ENCODE assay signal across 1 cellular context in the genomic region with DNA sequence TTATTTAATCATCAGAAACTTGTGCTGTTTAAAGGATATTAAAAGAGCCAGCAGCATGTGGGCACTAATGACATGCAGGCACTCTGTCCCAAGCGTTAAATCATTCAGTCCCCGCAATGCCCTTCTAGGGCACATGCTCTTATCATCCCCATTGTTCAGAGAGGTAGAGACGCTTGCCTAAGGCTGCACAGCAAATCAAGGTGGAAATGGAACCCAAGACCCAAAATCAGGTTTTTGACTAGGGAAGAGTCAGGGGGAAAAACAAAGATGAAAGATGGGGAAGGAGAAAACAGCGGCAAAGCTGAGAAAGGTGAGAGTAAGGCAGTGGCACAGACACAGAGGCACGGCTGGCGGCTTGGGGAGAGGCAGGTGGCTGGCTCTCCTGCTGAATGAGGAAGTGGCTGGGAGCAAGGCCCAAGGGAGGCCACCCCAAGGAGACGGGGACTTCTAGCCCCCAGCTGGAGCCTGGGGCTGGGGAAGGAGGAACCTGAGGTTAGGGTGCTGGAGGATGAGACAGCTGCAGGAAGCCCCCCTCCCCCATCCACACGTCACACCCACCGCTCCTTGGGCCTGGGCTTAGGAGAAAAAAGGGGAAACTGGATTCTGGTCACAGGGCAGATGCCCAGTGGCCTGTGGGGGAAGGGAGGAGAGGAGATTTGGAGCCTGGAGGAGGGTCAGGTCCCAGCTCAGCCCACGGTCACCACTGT.
TF ChIP-seq lines count a peak whose summit lies in the region.

No MANE protein-coding gene starts in this region.

TF ChIP-seq in K562, 482 proteins besides CTCF, POLR2A, EP300 and RAD21 (continued from another document and continues in another):
- TF ChIP-seq, protein P1, sequence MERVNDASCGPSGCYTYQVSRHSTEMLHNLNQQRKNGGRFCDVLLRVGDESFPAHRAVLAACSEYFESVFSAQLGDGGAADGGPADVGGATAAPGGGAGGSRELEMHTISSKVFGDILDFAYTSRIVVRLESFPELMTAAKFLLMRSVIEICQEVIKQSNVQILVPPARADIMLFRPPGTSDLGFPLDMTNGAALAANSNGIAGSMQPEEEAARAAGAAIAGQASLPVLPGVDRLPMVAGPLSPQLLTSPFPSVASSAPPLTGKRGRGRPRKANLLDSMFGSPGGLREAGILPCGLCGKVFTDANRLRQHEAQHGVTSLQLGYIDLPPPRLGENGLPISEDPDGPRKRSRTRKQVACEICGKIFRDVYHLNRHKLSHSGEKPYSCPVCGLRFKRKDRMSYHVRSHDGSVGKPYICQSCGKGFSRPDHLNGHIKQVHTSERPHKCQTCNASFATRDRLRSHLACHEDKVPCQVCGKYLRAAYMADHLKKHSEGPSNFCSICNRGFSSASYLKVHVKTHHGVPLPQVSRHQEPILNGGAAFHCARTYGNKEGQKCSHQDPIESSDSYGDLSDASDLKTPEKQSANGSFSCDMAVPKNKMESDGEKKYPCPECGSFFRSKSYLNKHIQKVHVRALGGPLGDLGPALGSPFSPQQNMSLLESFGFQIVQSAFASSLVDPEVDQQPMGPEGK (CRISPR knock-in tag; IDR thresholded peaks at IDR 0.05; ENCODE audit: borderline replicate concordance): no peak
- TF ChIP-seq MAZ (CRISPR knock-in tag; conservative IDR thresholded peaks at IDR 0.05 in 1 of 2, IDR thresholded peaks at IDR 0.05 in 1 of 2): peak in 1 of 2 experiments; percentile 52; a peak in 1 of 4 replicates
- TF ChIP-seq, protein P2, sequence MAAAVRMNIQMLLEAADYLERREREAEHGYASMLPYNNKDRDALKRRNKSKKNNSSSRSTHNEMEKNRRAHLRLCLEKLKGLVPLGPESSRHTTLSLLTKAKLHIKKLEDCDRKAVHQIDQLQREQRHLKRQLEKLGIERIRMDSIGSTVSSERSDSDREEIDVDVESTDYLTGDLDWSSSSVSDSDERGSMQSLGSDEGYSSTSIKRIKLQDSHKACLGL (CRISPR knock-in tag; IDR thresholded peaks at IDR 0.05; ENCODE audit: borderline replicate concordance, poor library complexity, severe bottlenecking): no peak
- TF ChIP-seq KLF16 (IDR thresholded peaks at IDR 0.05): peak; percentile 74; the same call in 1 of the 2 replicates
- TF ChIP-seq, protein P3, sequence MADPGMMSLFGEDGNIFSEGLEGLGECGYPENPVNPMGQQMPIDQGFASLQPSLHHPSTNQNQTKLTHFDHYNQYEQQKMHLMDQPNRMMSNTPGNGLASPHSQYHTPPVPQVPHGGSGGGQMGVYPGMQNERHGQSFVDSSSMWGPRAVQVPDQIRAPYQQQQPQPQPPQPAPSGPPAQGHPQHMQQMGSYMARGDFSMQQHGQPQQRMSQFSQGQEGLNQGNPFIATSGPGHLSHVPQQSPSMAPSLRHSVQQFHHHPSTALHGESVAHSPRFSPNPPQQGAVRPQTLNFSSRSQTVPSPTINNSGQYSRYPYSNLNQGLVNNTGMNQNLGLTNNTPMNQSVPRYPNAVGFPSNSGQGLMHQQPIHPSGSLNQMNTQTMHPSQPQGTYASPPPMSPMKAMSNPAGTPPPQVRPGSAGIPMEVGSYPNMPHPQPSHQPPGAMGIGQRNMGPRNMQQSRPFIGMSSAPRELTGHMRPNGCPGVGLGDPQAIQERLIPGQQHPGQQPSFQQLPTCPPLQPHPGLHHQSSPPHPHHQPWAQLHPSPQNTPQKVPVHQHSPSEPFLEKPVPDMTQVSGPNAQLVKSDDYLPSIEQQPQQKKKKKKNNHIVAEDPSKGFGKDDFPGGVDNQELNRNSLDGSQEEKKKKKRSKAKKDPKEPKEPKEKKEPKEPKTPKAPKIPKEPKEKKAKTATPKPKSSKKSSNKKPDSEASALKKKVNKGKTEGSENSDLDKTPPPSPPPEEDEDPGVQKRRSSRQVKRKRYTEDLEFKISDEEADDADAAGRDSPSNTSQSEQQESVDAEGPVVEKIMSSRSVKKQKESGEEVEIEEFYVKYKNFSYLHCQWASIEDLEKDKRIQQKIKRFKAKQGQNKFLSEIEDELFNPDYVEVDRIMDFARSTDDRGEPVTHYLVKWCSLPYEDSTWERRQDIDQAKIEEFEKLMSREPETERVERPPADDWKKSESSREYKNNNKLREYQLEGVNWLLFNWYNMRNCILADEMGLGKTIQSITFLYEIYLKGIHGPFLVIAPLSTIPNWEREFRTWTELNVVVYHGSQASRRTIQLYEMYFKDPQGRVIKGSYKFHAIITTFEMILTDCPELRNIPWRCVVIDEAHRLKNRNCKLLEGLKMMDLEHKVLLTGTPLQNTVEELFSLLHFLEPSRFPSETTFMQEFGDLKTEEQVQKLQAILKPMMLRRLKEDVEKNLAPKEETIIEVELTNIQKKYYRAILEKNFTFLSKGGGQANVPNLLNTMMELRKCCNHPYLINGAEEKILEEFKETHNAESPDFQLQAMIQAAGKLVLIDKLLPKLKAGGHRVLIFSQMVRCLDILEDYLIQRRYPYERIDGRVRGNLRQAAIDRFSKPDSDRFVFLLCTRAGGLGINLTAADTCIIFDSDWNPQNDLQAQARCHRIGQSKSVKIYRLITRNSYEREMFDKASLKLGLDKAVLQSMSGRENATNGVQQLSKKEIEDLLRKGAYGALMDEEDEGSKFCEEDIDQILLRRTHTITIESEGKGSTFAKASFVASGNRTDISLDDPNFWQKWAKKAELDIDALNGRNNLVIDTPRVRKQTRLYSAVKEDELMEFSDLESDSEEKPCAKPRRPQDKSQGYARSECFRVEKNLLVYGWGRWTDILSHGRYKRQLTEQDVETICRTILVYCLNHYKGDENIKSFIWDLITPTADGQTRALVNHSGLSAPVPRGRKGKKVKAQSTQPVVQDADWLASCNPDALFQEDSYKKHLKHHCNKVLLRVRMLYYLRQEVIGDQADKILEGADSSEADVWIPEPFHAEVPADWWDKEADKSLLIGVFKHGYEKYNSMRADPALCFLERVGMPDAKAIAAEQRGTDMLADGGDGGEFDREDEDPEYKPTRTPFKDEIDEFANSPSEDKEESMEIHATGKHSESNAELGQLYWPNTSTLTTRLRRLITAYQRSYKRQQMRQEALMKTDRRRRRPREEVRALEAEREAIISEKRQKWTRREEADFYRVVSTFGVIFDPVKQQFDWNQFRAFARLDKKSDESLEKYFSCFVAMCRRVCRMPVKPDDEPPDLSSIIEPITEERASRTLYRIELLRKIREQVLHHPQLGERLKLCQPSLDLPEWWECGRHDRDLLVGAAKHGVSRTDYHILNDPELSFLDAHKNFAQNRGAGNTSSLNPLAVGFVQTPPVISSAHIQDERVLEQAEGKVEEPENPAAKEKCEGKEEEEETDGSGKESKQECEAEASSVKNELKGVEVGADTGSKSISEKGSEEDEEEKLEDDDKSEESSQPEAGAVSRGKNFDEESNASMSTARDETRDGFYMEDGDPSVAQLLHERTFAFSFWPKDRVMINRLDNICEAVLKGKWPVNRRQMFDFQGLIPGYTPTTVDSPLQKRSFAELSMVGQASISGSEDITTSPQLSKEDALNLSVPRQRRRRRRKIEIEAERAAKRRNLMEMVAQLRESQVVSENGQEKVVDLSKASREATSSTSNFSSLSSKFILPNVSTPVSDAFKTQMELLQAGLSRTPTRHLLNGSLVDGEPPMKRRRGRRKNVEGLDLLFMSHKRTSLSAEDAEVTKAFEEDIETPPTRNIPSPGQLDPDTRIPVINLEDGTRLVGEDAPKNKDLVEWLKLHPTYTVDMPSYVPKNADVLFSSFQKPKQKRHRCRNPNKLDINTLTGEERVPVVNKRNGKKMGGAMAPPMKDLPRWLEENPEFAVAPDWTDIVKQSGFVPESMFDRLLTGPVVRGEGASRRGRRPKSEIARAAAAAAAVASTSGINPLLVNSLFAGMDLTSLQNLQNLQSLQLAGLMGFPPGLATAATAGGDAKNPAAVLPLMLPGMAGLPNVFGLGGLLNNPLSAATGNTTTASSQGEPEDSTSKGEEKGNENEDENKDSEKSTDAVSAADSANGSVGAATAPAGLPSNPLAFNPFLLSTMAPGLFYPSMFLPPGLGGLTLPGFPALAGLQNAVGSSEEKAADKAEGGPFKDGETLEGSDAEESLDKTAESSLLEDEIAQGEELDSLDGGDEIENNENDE (IDR thresholded peaks at IDR 0.05; ENCODE audit: low read depth, low read length): no peak
- TF ChIP-seq, protein P4, sequence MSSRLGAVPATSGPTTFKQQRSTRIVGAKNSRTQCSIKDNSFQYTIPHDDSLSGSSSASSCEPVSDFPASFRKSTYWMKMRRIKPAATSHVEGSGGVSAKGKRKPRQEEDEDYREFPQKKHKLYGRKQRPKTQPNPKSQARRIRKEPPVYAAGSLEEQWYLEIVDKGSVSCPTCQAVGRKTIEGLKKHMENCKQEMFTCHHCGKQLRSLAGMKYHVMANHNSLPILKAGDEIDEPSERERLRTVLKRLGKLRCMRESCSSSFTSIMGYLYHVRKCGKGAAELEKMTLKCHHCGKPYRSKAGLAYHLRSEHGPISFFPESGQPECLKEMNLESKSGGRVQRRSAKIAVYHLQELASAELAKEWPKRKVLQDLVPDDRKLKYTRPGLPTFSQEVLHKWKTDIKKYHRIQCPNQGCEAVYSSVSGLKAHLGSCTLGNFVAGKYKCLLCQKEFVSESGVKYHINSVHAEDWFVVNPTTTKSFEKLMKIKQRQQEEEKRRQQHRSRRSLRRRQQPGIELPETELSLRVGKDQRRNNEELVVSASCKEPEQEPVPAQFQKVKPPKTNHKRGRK (tag; IDR thresholded peaks at IDR 0.05): no peak
- TF ChIP-seq TOE1 (IDR thresholded peaks at IDR 0.05; ENCODE audit: borderline replicate concordance): 0 out of 2 replicates have a peak, but pooled peaks have one; percentile 28
- TF ChIP-seq TOE1 (CRISPR knock-in tag; IDR thresholded peaks at IDR 0.05; ENCODE audit: borderline replicate concordance, low read depth): no peak
- no peak for TF ChIP-seq TBP (optimal IDR thresholded peaks at IDR 0.05; ENCODE audit: low read depth, low read length)
- TF ChIP-seq, protein P5, sequence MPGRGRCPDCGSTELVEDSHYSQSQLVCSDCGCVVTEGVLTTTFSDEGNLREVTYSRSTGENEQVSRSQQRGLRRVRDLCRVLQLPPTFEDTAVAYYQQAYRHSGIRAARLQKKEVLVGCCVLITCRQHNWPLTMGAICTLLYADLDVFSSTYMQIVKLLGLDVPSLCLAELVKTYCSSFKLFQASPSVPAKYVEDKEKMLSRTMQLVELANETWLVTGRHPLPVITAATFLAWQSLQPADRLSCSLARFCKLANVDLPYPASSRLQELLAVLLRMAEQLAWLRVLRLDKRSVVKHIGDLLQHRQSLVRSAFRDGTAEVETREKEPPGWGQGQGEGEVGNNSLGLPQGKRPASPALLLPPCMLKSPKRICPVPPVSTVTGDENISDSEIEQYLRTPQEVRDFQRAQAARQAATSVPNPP (IDR thresholded peaks at IDR 0.05; ENCODE audit: borderline replicate concordance, insufficient read depth, insufficient read length): no peak
- no peak for TF ChIP-seq STAG1 (CRISPR knock-in tag; IDR thresholded peaks at IDR 0.05; ENCODE audit: borderline replicate concordance)
- TF ChIP-seq, protein P6, sequence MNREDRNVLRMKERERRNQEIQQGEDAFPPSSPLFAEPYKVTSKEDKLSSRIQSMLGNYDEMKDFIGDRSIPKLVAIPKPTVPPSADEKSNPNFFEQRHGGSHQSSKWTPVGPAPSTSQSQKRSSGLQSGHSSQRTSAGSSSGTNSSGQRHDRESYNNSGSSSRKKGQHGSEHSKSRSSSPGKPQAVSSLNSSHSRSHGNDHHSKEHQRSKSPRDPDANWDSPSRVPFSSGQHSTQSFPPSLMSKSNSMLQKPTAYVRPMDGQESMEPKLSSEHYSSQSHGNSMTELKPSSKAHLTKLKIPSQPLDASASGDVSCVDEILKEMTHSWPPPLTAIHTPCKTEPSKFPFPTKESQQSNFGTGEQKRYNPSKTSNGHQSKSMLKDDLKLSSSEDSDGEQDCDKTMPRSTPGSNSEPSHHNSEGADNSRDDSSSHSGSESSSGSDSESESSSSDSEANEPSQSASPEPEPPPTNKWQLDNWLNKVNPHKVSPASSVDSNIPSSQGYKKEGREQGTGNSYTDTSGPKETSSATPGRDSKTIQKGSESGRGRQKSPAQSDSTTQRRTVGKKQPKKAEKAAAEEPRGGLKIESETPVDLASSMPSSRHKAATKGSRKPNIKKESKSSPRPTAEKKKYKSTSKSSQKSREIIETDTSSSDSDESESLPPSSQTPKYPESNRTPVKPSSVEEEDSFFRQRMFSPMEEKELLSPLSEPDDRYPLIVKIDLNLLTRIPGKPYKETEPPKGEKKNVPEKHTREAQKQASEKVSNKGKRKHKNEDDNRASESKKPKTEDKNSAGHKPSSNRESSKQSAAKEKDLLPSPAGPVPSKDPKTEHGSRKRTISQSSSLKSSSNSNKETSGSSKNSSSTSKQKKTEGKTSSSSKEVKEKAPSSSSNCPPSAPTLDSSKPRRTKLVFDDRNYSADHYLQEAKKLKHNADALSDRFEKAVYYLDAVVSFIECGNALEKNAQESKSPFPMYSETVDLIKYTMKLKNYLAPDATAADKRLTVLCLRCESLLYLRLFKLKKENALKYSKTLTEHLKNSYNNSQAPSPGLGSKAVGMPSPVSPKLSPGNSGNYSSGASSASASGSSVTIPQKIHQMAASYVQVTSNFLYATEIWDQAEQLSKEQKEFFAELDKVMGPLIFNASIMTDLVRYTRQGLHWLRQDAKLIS (CRISPR knock-in tag; IDR thresholded peaks at IDR 0.05): no peak
- TF ChIP-seq RFX1 (IDR thresholded peaks at IDR 0.05): no peak
- TF ChIP-seq, protein P7, sequence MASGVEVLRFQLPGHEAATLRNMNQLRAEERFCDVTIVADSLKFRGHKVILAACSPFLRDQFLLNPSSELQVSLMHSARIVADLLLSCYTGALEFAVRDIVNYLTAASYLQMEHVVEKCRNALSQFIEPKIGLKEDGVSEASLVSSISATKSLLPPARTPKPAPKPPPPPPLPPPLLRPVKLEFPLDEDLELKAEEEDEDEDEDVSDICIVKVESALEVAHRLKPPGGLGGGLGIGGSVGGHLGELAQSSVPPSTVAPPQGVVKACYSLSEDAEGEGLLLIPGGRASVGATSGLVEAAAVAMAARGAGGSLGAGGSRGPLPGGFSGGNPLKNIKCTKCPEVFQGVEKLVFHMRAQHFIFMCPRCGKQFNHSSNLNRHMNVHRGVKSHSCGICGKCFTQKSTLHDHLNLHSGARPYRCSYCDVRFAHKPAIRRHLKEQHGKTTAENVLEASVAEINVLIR (CRISPR knock-in tag; IDR thresholded peaks at IDR 0.05): peak; percentile 52; the same call in 1 of the 2 replicates
- TF ChIP-seq PHB2 (IDR thresholded peaks at IDR 0.05; ENCODE audit: low read depth): no peak
- 0 out of 4 replicates have a peak, but pooled peaks of 1 of the 2 experiments have one; percentile 18 for TF ChIP-seq FOXA3 (CRISPR knock-in tag; conservative IDR thresholded peaks at IDR 0.05 in 1 of 2, IDR thresholded peaks at IDR 0.05 in 1 of 2)
- TF ChIP-seq, protein P8, sequence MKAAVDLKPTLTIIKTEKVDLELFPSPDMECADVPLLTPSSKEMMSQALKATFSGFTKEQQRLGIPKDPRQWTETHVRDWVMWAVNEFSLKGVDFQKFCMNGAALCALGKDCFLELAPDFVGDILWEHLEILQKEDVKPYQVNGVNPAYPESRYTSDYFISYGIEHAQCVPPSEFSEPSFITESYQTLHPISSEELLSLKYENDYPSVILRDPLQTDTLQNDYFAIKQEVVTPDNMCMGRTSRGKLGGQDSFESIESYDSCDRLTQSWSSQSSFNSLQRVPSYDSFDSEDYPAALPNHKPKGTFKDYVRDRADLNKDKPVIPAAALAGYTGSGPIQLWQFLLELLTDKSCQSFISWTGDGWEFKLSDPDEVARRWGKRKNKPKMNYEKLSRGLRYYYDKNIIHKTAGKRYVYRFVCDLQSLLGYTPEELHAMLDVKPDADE (conservative IDR thresholded peaks at IDR 0.05; ENCODE audit: control insufficient read depth, low read depth, low read length): 0 out of 2 replicates have a peak, but pooled peaks have one; percentile 11
- TF ChIP-seq ZNF224 (CRISPR knock-in tag; IDR thresholded peaks at IDR 0.05): no peak
- TF ChIP-seq ZNF551 (CRISPR knock-in tag; IDR thresholded peaks at IDR 0.05): no peak
- no peak for TF ChIP-seq RB1 (IDR thresholded peaks at IDR 0.05; ENCODE audit: low read depth)
